Comparison of ENCODE assay signal across 13 cellular contexts in the genomic region with DNA sequence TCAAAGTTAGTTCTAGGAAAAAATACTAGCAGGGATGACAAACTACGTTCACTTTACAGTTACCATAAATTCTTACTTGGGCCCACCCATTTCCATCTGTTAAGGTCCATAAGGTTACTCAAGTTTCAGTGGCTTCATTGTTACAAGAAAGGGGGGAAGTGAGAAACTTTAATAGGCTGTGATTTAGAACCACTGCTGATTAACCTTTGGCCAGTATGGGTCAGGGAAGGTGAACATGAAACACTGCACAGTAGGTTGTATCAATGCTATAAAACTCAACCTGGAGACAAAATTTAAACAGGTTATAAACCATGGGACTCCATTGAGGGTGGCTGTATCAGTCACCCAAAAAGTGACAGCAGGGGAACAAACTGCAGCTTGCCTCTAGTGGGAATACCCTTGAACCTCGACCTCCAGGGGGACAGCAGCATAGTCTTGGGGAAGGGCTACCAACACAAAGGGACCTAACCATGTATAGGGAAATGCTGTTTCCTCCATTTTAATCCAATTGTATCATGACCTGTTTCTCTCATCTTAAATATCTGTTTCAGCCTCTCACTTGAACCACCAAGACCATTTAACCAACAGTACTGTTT. TPM values are rescaled to one million over a fixed set of nuclear protein-coding genes. Genes with fewer than 3 reads are reported as not detected.
DNase-seq lines count a peak whose midpoint lies in the region; ATAC-seq, FAIRE-seq and TF ChIP-seq lines count a peak whose summit lies in the region.
"Had no signal": no experiment of that assay in that cellular context is flagged by ENCODE, and none has a peak within 500 bp of the region (broad histone marks: within the 10 kb centered on the region; RNA-seq: fewer than 3 reads in every experiment).

No MANE protein-coding gene starts in this region.

- no peaks in the 10 kb centered on the region for H3K4me1 ChIP-seq in CD8-positive, alpha-beta memory T cell (ENCODE audit: insufficient read depth, low read length)
- no peaks in the 10 kb centered on the region for H3K4me1 ChIP-seq in pancreas
- peaks cover 12% of the 10 kb centered on the region for H3K4me1 ChIP-seq in Karpas-422 (ENCODE audit: low read length)
- H3K4me1 ChIP-seq: adrenal gland had no signal

- peaks cover 24% of the 10 kb centered on the region for H3K36me3 ChIP-seq in CD8-positive, alpha-beta memory T cell (ENCODE audit: insufficient read depth, low read length)
- H3K36me3 ChIP-seq in pancreas, result peaks cover 0 to 33% (median 12%) of the 10 kb centered on the region in 3 donors
- peaks cover 60% of the 10 kb centered on the region for H3K36me3 ChIP-seq in Karpas-422 (ENCODE audit: insufficient read depth, low read length)

- POLR2A ChIA-PET in CD8-positive, alpha-beta memory T cell (lab: Charles Lee), result interaction anchor here (0.6 kb wide), 1 partner anchor 128 kb away, joined by 4 read pairs; no protein-coding TSS in a partner anchor

- H3K4me1 Mint-ChIP-seq in CD8-positive, alpha-beta memory T cell, result peaks cover 33 to 53% (median 49%) of the 10 kb centered on the region in 3 donors
- H3K4me1 Mint-ChIP-seq in activated naive CD8-positive, alpha-beta T cell treated with anti-CD3 and anti-CD28 coated beads for 36 hours, result peaks cover 54% of the 10 kb centered on the region
- H3K4me1 Mint-ChIP-seq in natural killer cell, result peaks cover 37 to 43% of the 10 kb centered on the region in 2 donors

- ATAC-seq in natural killer cell, result no peak
- no peak for ATAC-seq in pancreas

- no peaks in the 10 kb centered on the region for H3K9me2 ChIP-seq in Karpas-422 (replicated peaks; ENCODE audit: insufficient read depth, low read length)

- FAIRE-seq in GM19239 (lab: Jason Lieb, UNC) (peak; percentile 58), pancreas (lab: Jason Lieb, UNC) (no peak)

- peaks cover 84% of the 10 kb centered on the region for H3K79me2 ChIP-seq in Karpas-422 (ENCODE audit: low read length)

- no peak for DNase-seq in CD8-positive, alpha-beta memory T cell
- DNase-seq in GM19239 (ENCODE audit: insufficient read length, low spot score) (peak; percentile 12), natural killer cell (no peak), NCI-H510A treated with DMSO at 0.1 percent for 48 hours (lab: John Stamatoyannopoulos, UW) (no peak), cortex of kidney (lab: John Stamatoyannopoulos, UW) (no peak), pancreas (no peak), Karpas-422 (no peak)
- no peak for DNase-seq in activated naive CD8-positive, alpha-beta T cell treated with anti-CD3 and anti-CD28 coated beads for 36 hours
- DNase-seq: adrenal gland, H7, islet precursor cell had no signal

- peaks cover 47% of the 10 kb centered on the region; the same call in 1 of the 2 replicates for H4K20me1 ChIP-seq in Karpas-422 (ENCODE audit: insufficient read depth, low read depth, low read length)

- H3K9ac ChIP-seq in Karpas-422 (ENCODE audit: low read length), result no peak overlapping the region

- no peak overlapping the region for H3K27ac ChIP-seq in CD8-positive, alpha-beta memory T cell (ENCODE audit: low read depth, low read length)
- H3K27ac ChIP-seq in pancreas (no peak overlapping the region), Karpas-422 (ENCODE audit: low read length) (no peak overlapping the region)
- H3K27ac ChIP-seq: adrenal gland, RWPE1, thoracic aorta had no signal

- no peak overlapping the region for H3K4me2 ChIP-seq in Karpas-422 (ENCODE audit: low read depth, low read length, poor library complexity, severe bottlenecking)

- peak overlapping the region in 7 of 8 donors; percentile 8 to 76 (median 17) for H3K27ac Mint-ChIP-seq in CD8-positive, alpha-beta memory T cell
- H3K27ac Mint-ChIP-seq in activated naive CD8-positive, alpha-beta T cell treated with anti-CD3 and anti-CD28 coated beads for 36 hours, result peak overlapping the region; percentile 59
- peak overlapping the region; percentile 57 to 69 for H3K27ac Mint-ChIP-seq in natural killer cell

- H3K9me3 Mint-ChIP-seq in CD8-positive, alpha-beta memory T cell, result no peaks in the 10 kb centered on the region
- no peaks in the 10 kb centered on the region for H3K9me3 Mint-ChIP-seq in activated naive CD8-positive, alpha-beta T cell treated with anti-CD3 and anti-CD28 coated beads for 36 hours
- H3K9me3 Mint-ChIP-seq in natural killer cell, result no peaks in the 10 kb centered on the region

- intact Hi-C loops in natural killer cell (cut with micrococcal nuclease), result no loop called here
- intact Hi-C loops in pancreas (cut with DNase I), result no loop called here

- no peaks in the 10 kb centered on the region for H3K9me3 ChIP-seq in CD8-positive, alpha-beta memory T cell (ENCODE audit: low read length)
- H3K9me3 ChIP-seq in pancreas, result no peaks in the 10 kb centered on the region
- H3K9me3 ChIP-seq in Karpas-422 (ENCODE audit: low read length), result no peaks in the 10 kb centered on the region
- H3K9me3 ChIP-seq: adrenal gland, thoracic aorta had no signal

- peaks cover 3 to 81% (median 19%) of the 10 kb centered on the region in 3 donors for H3K36me3 Mint-ChIP-seq in CD8-positive, alpha-beta memory T cell
- H3K36me3 Mint-ChIP-seq in activated naive CD8-positive, alpha-beta T cell treated with anti-CD3 and anti-CD28 coated beads for 36 hours, result peaks cover 50% of the 10 kb centered on the region
- H3K36me3 Mint-ChIP-seq in natural killer cell, result peaks cover 14% of the 10 kb centered on the region

- H2AFZ ChIP-seq in Karpas-422 (ENCODE audit: low read length), result no peak overlapping the region

- TF ChIP-seq CTCF in natural killer cell (IDR thresholded peaks at IDR 0.05), result no peak
- no peak for TF ChIP-seq CTCF in pancreas (IDR thresholded peaks at IDR 0.05)

- H3K4me3 Mint-ChIP-seq in CD8-positive, alpha-beta memory T cell, result no peak overlapping the region
- no peak overlapping the region for H3K4me3 Mint-ChIP-seq in activated naive CD8-positive, alpha-beta T cell treated with anti-CD3 and anti-CD28 coated beads for 36 hours
- H3K4me3 Mint-ChIP-seq in natural killer cell, result no peak overlapping the region

- no peak overlapping the region for H3K4me3 ChIP-seq in CD8-positive, alpha-beta memory T cell (ENCODE audit: low read length)
- H3K4me3 ChIP-seq in pancreas (no peak overlapping the region), Karpas-422 (ENCODE audit: low read length) (no peak overlapping the region)
- H3K4me3 ChIP-seq: adrenal gland, thoracic aorta had no signal

- no peaks in the 10 kb centered on the region for H3K27me3 ChIP-seq in CD8-positive, alpha-beta memory T cell (ENCODE audit: insufficient read depth, low read length, poor library complexity, severe bottlenecking)
- H3K27me3 ChIP-seq in pancreas (no peaks in the 10 kb centered on the region), Karpas-422 (ENCODE audit: low read length) (no peaks in the 10 kb centered on the region)
- H3K27me3 ChIP-seq: adrenal gland had no signal

- WGBS in pancreas, 2 donors, result 89 to 98% methylated on average over 2 of the region's 2 CpGs

- no peaks in the 10 kb centered on the region for H3K27me3 Mint-ChIP-seq in CD8-positive, alpha-beta memory T cell
- H3K27me3 Mint-ChIP-seq in activated naive CD8-positive, alpha-beta T cell treated with anti-CD3 and anti-CD28 coated beads for 36 hours, result no peaks in the 10 kb centered on the region
- H3K27me3 Mint-ChIP-seq in natural killer cell (ENCODE audit: low read depth in 2 of 2), result no peaks in the 10 kb centered on the region

- CTCF ChIA-PET in CD8-positive, alpha-beta memory T cell (lab: Charles Lee), result no interaction called here

RNA-seq across cellular contexts. Expression of a gene that starts 10.4 kb away (rescaled TPM):
- 10 to 100 TPM; 38.5 to 43.6 TPM for total RNA-seq in CD8-positive, alpha-beta memory T cell
- 15.9 TPM for polyA plus RNA-seq in CD8-positive, alpha-beta memory T cell
- 10 to 100 TPM; 52.7 to 55.2 TPM for total RNA-seq in activated naive CD8-positive, alpha-beta T cell treated with anti-CD3 and anti-CD28 coated beads for 36 hours
- total RNA-seq in natural killer cell, result 10 to 100 TPM in 1 of 3 donors, 1 to 10 TPM in 2; 5.9 to 10.5 (median 6.6) TPM
- total RNA-seq in pancreas, result 10 to 100 TPM in 1 of 6 donors, 1 to 10 TPM in 5; 5.5 to 11.4 (median 9.3) TPM
- polyA plus RNA-seq in pancreas, result 10 to 100 TPM; 17.6 to 23.8 TPM
- 48.0 and 51.6 TPM in 2 replicates for total RNA-seq in Karpas-422 (2014; rRNA removed; shearing (Covaris generic); ENCODE audit: low replicate concordance)

RNA-seq across cellular contexts. Expression of a gene that starts 10.7 kb away (rescaled TPM):
- 100 to 1,000 TPM; 150 to 151 TPM for total RNA-seq in CD8-positive, alpha-beta memory T cell
- 57.0 TPM for polyA plus RNA-seq in CD8-positive, alpha-beta memory T cell
- 100 to 1,000 TPM; 137 to 143 TPM for total RNA-seq in activated naive CD8-positive, alpha-beta T cell treated with anti-CD3 and anti-CD28 coated beads for 36 hours
- total RNA-seq in natural killer cell (100 to 1,000 TPM; 136 to 175 (median 162) TPM), pancreas (100 to 1,000 TPM in 2 of 6 donors, 10 to 100 TPM in 4; 55.5 to 177 (median 92.5) TPM)
- 10 to 100 TPM; 70.4 to 92.6 TPM for polyA plus RNA-seq in pancreas
- total RNA-seq in Karpas-422 (2014; rRNA removed; shearing (Covaris generic); ENCODE audit: low replicate concordance), result 34.3 and 69.4 TPM in 2 replicates
